Comparison of ENCODE assay signal across 13 cellular contexts in genomic region chr11:60563553-60564235, GRCh38. TPM values are rescaled to one million over a fixed set of nuclear protein-coding genes. Genes with fewer than 3 reads are reported as not detected.
DNase-seq lines count a peak whose midpoint lies in the region; ATAC-seq and TF ChIP-seq lines count a peak whose summit lies in the region.
"Had no signal": no experiment of that assay in that cellular context is flagged by ENCODE, and none has a peak within 500 bp of the region (broad histone marks: within the 10 kb centered on the region; RNA-seq: fewer than 3 reads in every experiment).

No MANE protein-coding gene starts in this region.

- no peak for TF ChIP-seq CTCF in vagina (IDR thresholded peaks at IDR 0.05)
- no peak for TF ChIP-seq CTCF in sigmoid colon (IDR thresholded peaks at IDR 0.05)

- TF ChIP-seq POLR2A in vagina (IDR thresholded peaks at IDR 0.05) (no peak), sigmoid colon (IDR thresholded peaks at IDR 0.05) (no peak)

- H3K4me1 ChIP-seq in vagina = no peaks in the 10 kb centered on the region
- H3K4me1 ChIP-seq in sigmoid colon = no peaks in the 10 kb centered on the region
- H3K4me1 ChIP-seq: uterus had no signal

- intact Hi-C loops in vagina (cut with DNase I) = no loop called here
- intact Hi-C loops in sigmoid colon (cut with DNase I) = no loop called here

- H3K9me3 ChIP-seq in vagina (no peaks in the 10 kb centered on the region), sigmoid colon (peaks cover 0 to 2% (median 0%) of the 10 kb centered on the region in 4 donors)

- DNase-seq in NOMO-1 treated with DMSO at 0.1 percent for 48 hours (lab: John Stamatoyannopoulos, UW; ENCODE audit: unreplicated experiment) (peak; percentile 46), NOMO-1 treated with dmso at 0.1 percent for 144 hours (lab: John Stamatoyannopoulos, UW; ENCODE audit: unreplicated experiment) (no peak), SHP77 treated with DMSO at 0.1 percent for 48 hours (lab: John Stamatoyannopoulos, UW) (peak; percentile 22), myocyte (ENCODE audit: low read depth) (peak; percentile 4), vagina (ENCODE audit: extremely low spot score in 2 of 2) (no peak), sigmoid colon (no peak)
- DNase-seq: activated T-cell treated with anti-CD3 and anti-CD28 coated beads, Interleukin-2, amount 50 U/mL, for 48 hours; effector CD8-positive, alpha-beta T cell; stimulated activated CD4-positive, alpha-beta T cell treated with anti-CD3 and anti-CD28 coated beads, Interleukin-1b, Interleukin-23, amount 100 ng/mL, for 48 hours; uterus had no signal

- TF ChIP-seq EP300 in sigmoid colon (IDR thresholded peaks at IDR 0.05) = no peak

- H3K27me3 ChIP-seq in vagina (no peaks in the 10 kb centered on the region), sigmoid colon (no peaks in the 10 kb centered on the region)
- H3K27me3 ChIP-seq: uterus had no signal

- H3K4me3 ChIP-seq in vagina (no peak overlapping the region), sigmoid colon (no peak overlapping the region)
- H3K4me3 ChIP-seq: lung, uterus had no signal

- H3K36me3 ChIP-seq in vagina (no peaks in the 10 kb centered on the region), sigmoid colon (no peaks in the 10 kb centered on the region)
- H3K36me3 ChIP-seq: uterus had no signal

- ATAC-seq in HG03378 (IDR thresholded peaks at IDR 0.05; ENCODE audit: unreplicated experiment) (peak; percentile 73), HG03460 (IDR thresholded peaks at IDR 0.05; ENCODE audit: unreplicated experiment) (no peak)

- WGBS in sigmoid colon, 2 donors = 67 to 70% methylated on average over 8 of the region's 8 CpGs

- H3K27ac ChIP-seq in vagina (no peak overlapping the region), sigmoid colon (no peak overlapping the region)
- H3K27ac ChIP-seq: uterus had no signal

RNA-seq across cellular contexts. Expression of gene MS4A13, which starts 48.5 kb away (rescaled TPM):
- total RNA-seq in myocyte (not detected in 2 replicates), vagina (not detected), sigmoid colon (not detected)
- polyA plus RNA-seq in myocyte (2012) = not detected
- polyA plus RNA-seq in sigmoid colon = not detected
- total RNA-seq: lung, uterus had no signal
- polyA plus RNA-seq: lung had no signal

Comparison
In these comparisons a context has a peak if more than half of its experiments do, and no peak if none do; other contexts are left out.
1. DNase-seq: peak in NOMO-1 treated with DMSO at 0.1 percent for 48 hours (single experiment), SHP77 treated with DMSO at 0.1 percent for 48 hours (single experiment) and myocyte (single experiment); none in NOMO-1 treated with dmso at 0.1 percent for 144 hours (single experiment), vagina (0 of 2) and sigmoid colon (single experiment).